32 cellular contexts compared by ENCODE assay signal in genomic region chr17:66152756-66153155, GRCh38. TPM values are rescaled to one million over a fixed set of nuclear protein-coding genes. Genes with fewer than 3 reads are reported as not detected.
A peak's percentile ranks its signal among the peaks of the same experiment; 100 is the strongest.
DNase-seq lines count a peak whose midpoint lies in the region; ATAC-seq and TF ChIP-seq lines count a peak whose summit lies in the region.
"Had no signal": no experiment of that assay in that cellular context is flagged by ENCODE, and none has a peak within 500 bp of the region (broad histone marks: within the 10 kb centered on the region; RNA-seq: fewer than 3 reads in every experiment).

No MANE protein-coding gene starts in this region.

- no peaks in the 10 kb centered on the region for H4K20me1 ChIP-seq in GM23248 (ENCODE audit: insufficient read depth)

- H4K8ac ChIP-seq in neuronal stem cell (ENCODE audit: low read depth, low read length) = no peak overlapping the region

- no peak overlapping the region for H3K4ac ChIP-seq in neuronal stem cell (ENCODE audit: low read length)

- no peak overlapping the region for H3K18ac ChIP-seq in neuronal stem cell (ENCODE audit: low read length)

- H3K4me2 ChIP-seq in GM23248 (ENCODE audit: unreplicated experiment) (no peak overlapping the region), neuronal stem cell (ENCODE audit: insufficient read depth, low read length, poor library complexity, severe bottlenecking) (no peak overlapping the region)

- no peak overlapping the region for H3K23ac ChIP-seq in neuronal stem cell (ENCODE audit: low read depth, low read length, poor library complexity)

- no peak for TF ChIP-seq CTCF in astrocyte of the spinal cord (IDR thresholded peaks at IDR 0.05; ENCODE audit: low read depth, low read length)

- H3K4me1 ChIP-seq in GM23248 (ENCODE audit: insufficient read depth) = peaks cover 8% of the 10 kb centered on the region
- H3K4me1 ChIP-seq in neuronal stem cell (ENCODE audit: control insufficient read depth in 2 of 2, insufficient read depth in 1 of 2, low read depth in 1 of 2, low read length in 2 of 2) = no peaks in the 10 kb centered on the region
- H3K4me1 ChIP-seq: stomach, uterus had no signal

- H2AFZ ChIP-seq in GM23248 (no peak overlapping the region), neuronal stem cell (ENCODE audit: low read length) (no peak overlapping the region)

- WGBS in GM23248 (ENCODE audit: low coverage in 1 of 2, low lambda C conversion rate in 2 of 2, missing lambda C conversion rate in 2 of 2), 2 experiments = 18 to 25% methylated on average over 2 of the region's 2 CpGs
- WGBS in neuronal stem cell (ENCODE audit: extremely low coverage in 2 of 2, insufficient read length in 2 of 2, insufficient replicate concordance in 1 of 2), 2 donors = no CpG with 5 or more reads among the region's 2 CpGs

- H3K9me3 ChIP-seq in GM23248 (ENCODE audit: low read depth) (no peaks in the 10 kb centered on the region), neuronal stem cell (replicated peaks in 1 of 2; ENCODE audit: control insufficient read depth in 2 of 2, insufficient read depth in 1 of 2, low read depth in 1 of 2, low read length in 2 of 2) (peaks cover 0 to 3% of the 10 kb centered on the region in 2 donors)
- H3K9me3 ChIP-seq: uterus had no signal

- H3K79me2 ChIP-seq in GM23248 (ENCODE audit: insufficient read depth) = no peaks in the 10 kb centered on the region

- no peak overlapping the region for H2BK15ac ChIP-seq in neuronal stem cell (ENCODE audit: low read length)

- no peak overlapping the region for H2AK5ac ChIP-seq in neuronal stem cell (ENCODE audit: low read depth, low read length)

- H3K14ac ChIP-seq in neuronal stem cell (ENCODE audit: low read length) = no peak overlapping the region

- no peak overlapping the region for H2BK5ac ChIP-seq in neuronal stem cell (ENCODE audit: low read length)

- H3K36me3 ChIP-seq in GM23248 (ENCODE audit: low read depth) = no peaks in the 10 kb centered on the region
- H3K36me3 ChIP-seq in neuronal stem cell (replicated peaks in 1 of 2; ENCODE audit: control insufficient read depth in 2 of 2, insufficient read depth in 2 of 2, low read length in 2 of 2) = peaks cover 0 to 28% of the 10 kb centered on the region in 2 donors

- H3K9ac ChIP-seq in GM23248 (no peak overlapping the region), neuronal stem cell (ENCODE audit: low read depth, low read length, poor library complexity) (no peak overlapping the region)

- peak; percentile 29 for DNase-seq in A172 (ENCODE audit: low spot score)
- DNase-seq in GM23248 = peak; percentile 34
- peak; percentile 7 for DNase-seq in astrocyte of the spinal cord (ENCODE audit: low read depth, low spot score)
- DNase-seq in foreskin melanocyte = peak; percentile 82
- no peak for DNase-seq in NCI-H1105 treated with DMSO at 0.1 percent for 48 hours (lab: John Stamatoyannopoulos, UW)
- no peak for DNase-seq in OCI-M2 (lab: John Stamatoyannopoulos, UW; ENCODE audit: unreplicated experiment)
- no peak for DNase-seq in neuronal stem cell (ENCODE audit: low spot score)
- DNase-seq: 8988T; activated CD4-positive, CD25-positive, alpha-beta regulatory T cell; activated effector memory CD4-positive, alpha-beta T cell treated with anti-CD3 and anti-CD28 coated beads, Interleukin-2, amount 50 U/mL, for 16 hours; activated T-cell treated with anti-CD3 and anti-CD28 coated beads, Interleukin-2, amount 50 U/mL, for 24 hours; AML-193; anterior cingulate cortex; CD4-positive, alpha-beta T cell; central memory CD4-positive, alpha-beta T cell; DND-41; effector memory CD8-positive, alpha-beta T cell; erythroblast; H7; hippocampal formation; left colon; NCI-H1105; NCI-H187 treated with DMSO at 0.1 percent for 48 hours; NCI-H2171; NCI-H510A; right cardiac atrium; stimulated activated CD8-positive, alpha-beta memory T cell treated with anti-CD3 and anti-CD28 coated beads, Interleukin-4, amount 100 ng/mL, for 48 hours; stomach; T-cell; uterus had no signal

- no peak overlapping the region for H3K27ac ChIP-seq in GM23248
- H3K27ac ChIP-seq in neuronal stem cell (replicated peaks; ENCODE audit: low read length) = no peak overlapping the region
- H3K27ac ChIP-seq: stomach, uterus had no signal

- peaks cover 7% of the 10 kb centered on the region; the same call in 1 of the 2 replicates for H3F3A ChIP-seq in GM23248 (ENCODE audit: insufficient read depth)

- H3K27me3 ChIP-seq in GM23248 (replicated peaks; ENCODE audit: insufficient read depth) = no peaks in the 10 kb centered on the region
- H3K27me3 ChIP-seq in neuronal stem cell (ENCODE audit: control insufficient read depth in 3 of 3, insufficient read depth in 3 of 3, low read depth in 1 of 3, low read length in 3 of 3) = no peaks in the 10 kb centered on the region
- H3K27me3 ChIP-seq: stomach, uterus had no signal

- ATAC-seq in HG03520 (IDR thresholded peaks at IDR 0.05; ENCODE audit: unreplicated experiment) = no peak
- ATAC-seq: effector memory CD8-positive, alpha-beta T cell; left colon; right cardiac atrium; T-cell had no signal

- in situ Hi-C loops in GM23248 (cut with MboI) = loop anchor here (25.0 kb wide), 1 partner anchor 590 kb away; the partner anchor contains the start of gene AXIN2
- in situ Hi-C loops in astrocyte of the spinal cord (cut with HindIII; ENCODE audit: low sequenced_read_pairs) = no loop called here

- no peak overlapping the region for H2BK120ac ChIP-seq in neuronal stem cell (ENCODE audit: low read depth, low read length)

- H3K9me2 ChIP-seq in GM23248 (ENCODE audit: insufficient read depth) = no peaks in the 10 kb centered on the region

- H3K79me1 ChIP-seq in neuronal stem cell (ENCODE audit: low read depth, low read length) = no peaks in the 10 kb centered on the region

- H3K4me3 ChIP-seq in GM23248 = no peak overlapping the region
- H3K4me3 ChIP-seq in astrocyte of the spinal cord (ENCODE audit: low read depth, low read length) = no peak overlapping the region
- no peak overlapping the region for H3K4me3 ChIP-seq in neuronal stem cell (ENCODE audit: low read length in 2 of 2)
- H3K4me3 ChIP-seq: stomach, uterus had no signal

- H2BK12ac ChIP-seq in neuronal stem cell (ENCODE audit: low read length) = no peak overlapping the region

- H4K91ac ChIP-seq in neuronal stem cell (ENCODE audit: low read depth, low read length, poor library complexity) = no peak overlapping the region

RNA-seq across cellular contexts. Expression of gene CEP112, which starts 39.2 kb away (rescaled TPM):
- 6.7 and 9.6 TPM in 2 replicates for total RNA-seq in A172 (2014; rRNA removed; shearing (Covaris generic))
- 6.6 and 14.8 TPM in 2 replicates for total RNA-seq in GM23248 (2014; rRNA removed; shearing (Covaris generic))
- polyA plus RNA-seq in GM23248 (2016; fragmentation: Nextera tagmentation; extraction: Ambion mirVana) = 7.2 and 8.1 TPM in 2 replicates
- 9.3 TPM for polyA plus RNA-seq in neuronal stem cell (2013, experiment 1 of 2)
- polyA plus RNA-seq in neuronal stem cell (2013, experiment 2 of 2) = 9.7 TPM
- polyA plus RNA-seq: IgD-negative memory B cell had no signal

Comparison
In these comparisons a context has a peak if more than half of its experiments do, and no peak if none do; other contexts are left out.
1. DNase-seq: peak in A172 (single experiment), GM23248 (single experiment), astrocyte of the spinal cord (single experiment) and foreskin melanocyte (single experiment); none in NCI-H1105 treated with DMSO at 0.1 percent for 48 hours (single experiment), OCI-M2 (single experiment) and neuronal stem cell (single experiment).